1 cellular context compared by ENCODE assay signal in genomic region chr15:73368301-73369072, GRCh38.
TF ChIP-seq lines count a peak whose summit lies in the region.

Gene HCN4, minus strand, starts transcription at chr15:73368958. Its CDS starts 688 bp downstream, at chr15:73368270.

TF ChIP-seq in HEK293, 187 proteins besides CTCF, POLR2A, EP300 and RAD21 (continued from another document):
- TF ChIP-seq ZBTB6 (tag by site-specific recombination; IDR thresholded peaks at IDR 0.05): peak; percentile 84; the same call in 1 of the 2 replicates
- no peak for TF ChIP-seq ZNF157 (tag by site-specific recombination; IDR thresholded peaks at IDR 0.05)
- peak; percentile 17; the same call in 1 of the 2 replicates for TF ChIP-seq YY1 (tag by site-specific recombination; IDR thresholded peaks at IDR 0.05)
- TF ChIP-seq ZBTB26 (tag by site-specific recombination; optimal IDR thresholded peaks at IDR 0.05): peak; percentile 64
- no peak for TF ChIP-seq ZNF433 (tag by site-specific recombination; IDR thresholded peaks at IDR 0.05; ENCODE audit: low read depth)
- no peak for TF ChIP-seq ZNF404 (tag by site-specific recombination; IDR thresholded peaks at IDR 0.05)
- no peak for TF ChIP-seq ZNF626 (tag by site-specific recombination; IDR thresholded peaks at IDR 0.05)
- no peak for TF ChIP-seq ZBTB1 (tag by site-specific recombination; IDR thresholded peaks at IDR 0.05)
- no peak for TF ChIP-seq ZNF791 (tag by site-specific recombination; IDR thresholded peaks at IDR 0.05)
- TF ChIP-seq PATZ1 (tag by site-specific recombination; IDR thresholded peaks at IDR 0.05): peak; percentile 34
- TF ChIP-seq ZBTB8A (tag by site-specific recombination; IDR thresholded peaks at IDR 0.05): peak; percentile 62
- TF ChIP-seq MYNN (tag by site-specific recombination; IDR thresholded peaks at IDR 0.05; ENCODE audit: borderline replicate concordance): no peak
- no peak for TF ChIP-seq ZNF664 (tag by site-specific recombination; IDR thresholded peaks at IDR 0.05)
- peak; percentile 23; the same call in 1 of the 2 replicates for TF ChIP-seq GLIS2 (tag by site-specific recombination; IDR thresholded peaks at IDR 0.05)
- peak; percentile 58; the same call in 1 of the 2 replicates for TF ChIP-seq ZSCAN30 (tag by site-specific recombination; IDR thresholded peaks at IDR 0.05)
- TF ChIP-seq GLIS1 (tag by site-specific recombination; IDR thresholded peaks at IDR 0.05): peak; percentile 75
- no peak for TF ChIP-seq AEBP2 (tag by site-specific recombination; IDR thresholded peaks at IDR 0.05; ENCODE audit: borderline replicate concordance)
- TF ChIP-seq ZNF423 (tag by site-specific recombination; IDR thresholded peaks at IDR 0.05): no peak
- TF ChIP-seq ZFP37 (tag by site-specific recombination; IDR thresholded peaks at IDR 0.05): no peak
- TF ChIP-seq ZNF10 (tag by site-specific recombination; IDR thresholded peaks at IDR 0.05): no peak
- no peak for TF ChIP-seq ZNF549 (tag by site-specific recombination; IDR thresholded peaks at IDR 0.05)
- TF ChIP-seq RBAK (tag by site-specific recombination; IDR thresholded peaks at IDR 0.05): no peak
- no peak for TF ChIP-seq ELK4 (IDR thresholded peaks at IDR 0.05; ENCODE audit: borderline replicate concordance, low read depth, low read length)
- no peak for TF ChIP-seq PRDM6 (tag by site-specific recombination; IDR thresholded peaks at IDR 0.05)
- peak; percentile 63; the same call in 1 of the 2 replicates for TF ChIP-seq ZNF660 (tag by site-specific recombination; IDR thresholded peaks at IDR 0.05)
- TF ChIP-seq ZNF629 (tag by site-specific recombination; IDR thresholded peaks at IDR 0.05): no peak
- TF ChIP-seq ZNF302 (tag by site-specific recombination; IDR thresholded peaks at IDR 0.05; ENCODE audit: low read depth): no peak
- TF ChIP-seq ZIC2 (tag by site-specific recombination; IDR thresholded peaks at IDR 0.05): no peak
